ENCODE assay signal across 10 cellular contexts in genomic region chr19:8304841-8305621, GRCh38. TPM values are rescaled to one million over a fixed set of nuclear protein-coding genes. Genes with fewer than 3 reads are reported as not detected.
DNase-seq lines count a peak whose midpoint lies in the region; ATAC-seq and TF ChIP-seq lines count a peak whose summit lies in the region.
"Had no signal": no experiment of that assay in that cellular context is flagged by ENCODE, and none has a peak within 500 bp of the region (broad histone marks: within the 10 kb centered on the region; RNA-seq: fewer than 3 reads in every experiment).

No MANE protein-coding gene starts in this region.

- no peak for ATAC-seq in activated CD8-positive, alpha-beta memory T cell treated with anti-CD3 and anti-CD28 coated beads, Interleukin-2, amount 10 ng/mL, durations not matched to agents 7 days and 5 days
- ATAC-seq in left lung: no peak
- ATAC-seq in HG03175 (IDR thresholded peaks at IDR 0.05; ENCODE audit: unreplicated experiment): no peak
- ATAC-seq in activated CD4-positive, CD25-positive, alpha-beta regulatory T cell treated with anti-CD3 and anti-CD28 coated beads, Interleukin-2, amount 50 U/mL, for 24 hours: no peak

- DNase-seq in stimulated activated CD4-positive, alpha-beta T cell treated with anti-CD3 and anti-CD28 coated beads, Interleukin-15, amount 100 ng/mL, for 24 hours: peak; percentile 56
- no peak for DNase-seq in stimulated activated CD4-positive, alpha-beta T cell treated with anti-CD3 and anti-CD28 coated beads, Interleukin-12 subunit alpha, Interleukin-12 subunit beta, amount 100 ng/mL, for 4 hours
- DNase-seq in activated CD8-positive, alpha-beta memory T cell treated with anti-CD3 and anti-CD28 coated beads, Interleukin-2, amount 10 ng/mL, durations not matched to agents 7 days and 5 days: peak; percentile 45
- peak; percentile 28 to 71 for DNase-seq in left lung
- DNase-seq in ureter (ENCODE audit: low spot score): peak; percentile 41
- no peak for DNase-seq in NCI-H1694 treated with DMSO at 0.1 percent for 48 hours (lab: John Stamatoyannopoulos, UW)
- DNase-seq: COR-L47, NCI-H446 treated with DMSO at 0.1 percent for 48 hours had no signal

- CTCF ChIA-PET in activated CD8-positive, alpha-beta memory T cell treated with anti-CD3 and anti-CD28 coated beads, Interleukin-2, amount 10 ng/mL, durations not matched to agents 7 days and 5 days (lab: Charles Lee): interaction anchor here (1.0 to 1.9 kb wide), 3 partner anchors 15 to 276 kb away, joined by 3 to 5 read pairs (median 4); partner anchors contain the start of genes NDUFA7 and RPS28

- peaks cover 10% of the 10 kb centered on the region for H3K36me3 Mint-ChIP-seq in activated CD8-positive, alpha-beta memory T cell treated with anti-CD3 and anti-CD28 coated beads, Interleukin-2, amount 10 ng/mL, durations not matched to agents 7 days and 5 days

- no peak overlapping the region for H3K27ac ChIP-seq in left lung

- peaks cover 33% of the 10 kb centered on the region for H3K4me1 Mint-ChIP-seq in activated CD8-positive, alpha-beta memory T cell treated with anti-CD3 and anti-CD28 coated beads, Interleukin-2, amount 10 ng/mL, durations not matched to agents 7 days and 5 days

- H3K27ac Mint-ChIP-seq in activated CD8-positive, alpha-beta memory T cell treated with anti-CD3 and anti-CD28 coated beads, Interleukin-2, amount 10 ng/mL, durations not matched to agents 7 days and 5 days: no peak overlapping the region

- H3K27me3 Mint-ChIP-seq in activated CD8-positive, alpha-beta memory T cell treated with anti-CD3 and anti-CD28 coated beads, Interleukin-2, amount 10 ng/mL, durations not matched to agents 7 days and 5 days: no peaks in the 10 kb centered on the region

- H3K4me3 ChIP-seq in left lung: no peak overlapping the region

- TF ChIP-seq CTCF in left lung (IDR thresholded peaks at IDR 0.05): no peak

- no peaks in the 10 kb centered on the region for H3K9me3 Mint-ChIP-seq in activated CD8-positive, alpha-beta memory T cell treated with anti-CD3 and anti-CD28 coated beads, Interleukin-2, amount 10 ng/mL, durations not matched to agents 7 days and 5 days (ENCODE audit: low read depth)

- peaks cover 13 to 39% of the 10 kb centered on the region in 2 donors for H3K4me1 ChIP-seq in left lung

- no peaks in the 10 kb centered on the region for H3K9me3 ChIP-seq in left lung

- H3K36me3 ChIP-seq in left lung: peaks cover 0 to 27% of the 10 kb centered on the region in 2 donors

- peaks cover 0 to 5% of the 10 kb centered on the region in 2 donors for H3K27me3 ChIP-seq in left lung

- no peak overlapping the region for H3K4me3 Mint-ChIP-seq in activated CD8-positive, alpha-beta memory T cell treated with anti-CD3 and anti-CD28 coated beads, Interleukin-2, amount 10 ng/mL, durations not matched to agents 7 days and 5 days

- intact Hi-C loops in left lung (cut with DNase I): no loop called here

RNA-seq across cellular contexts. Expression of gene CD320, which starts 3.1 kb away (rescaled TPM):
- 10 to 100 TPM; 42.0 to 49.8 TPM for total RNA-seq in activated CD8-positive, alpha-beta memory T cell treated with anti-CD3 and anti-CD28 coated beads, Interleukin-2, amount 10 ng/mL, durations not matched to agents 7 days and 5 days
- total RNA-seq in left lung (10 to 100 TPM; 44.1 to 58.3 TPM), ureter (24.3 TPM)

RNA-seq across cellular contexts. Expression of gene NDUFA7, which starts 16.1 kb away (rescaled TPM):
- 10 to 100 TPM; 47.4 to 66.7 TPM for total RNA-seq in activated CD8-positive, alpha-beta memory T cell treated with anti-CD3 and anti-CD28 coated beads, Interleukin-2, amount 10 ng/mL, durations not matched to agents 7 days and 5 days
- total RNA-seq in left lung: 10 to 100 TPM; 38.7 to 40.8 TPM
- 53.0 TPM for total RNA-seq in ureter

RNA-seq across cellular contexts. Expression of gene RPS28, which starts 16.3 kb away (rescaled TPM):
- 1,000 to 10,000 TPM; 1,292 to 1,333 TPM for total RNA-seq in activated CD8-positive, alpha-beta memory T cell treated with anti-CD3 and anti-CD28 coated beads, Interleukin-2, amount 10 ng/mL, durations not matched to agents 7 days and 5 days
- total RNA-seq in left lung (1,000 to 10,000 TPM; 1,595 to 1,630 TPM), ureter (1,953 TPM)

RNA-seq across cellular contexts. Expression of gene KANK3, which starts 38.0 kb away (rescaled TPM):
- 1 to 10 TPM; 3.2 to 3.7 TPM for total RNA-seq in activated CD8-positive, alpha-beta memory T cell treated with anti-CD3 and anti-CD28 coated beads, Interleukin-2, amount 10 ng/mL, durations not matched to agents 7 days and 5 days
- total RNA-seq in left lung: 10 to 100 TPM; 14.4 to 29.0 TPM
- 12.8 TPM for total RNA-seq in ureter

RNA-seq across cellular contexts. Expression of gene ANGPTL4, which starts 58.9 kb away (rescaled TPM):
- under 1 TPM; 0.50 to 0.82 TPM for total RNA-seq in activated CD8-positive, alpha-beta memory T cell treated with anti-CD3 and anti-CD28 coated beads, Interleukin-2, amount 10 ng/mL, durations not matched to agents 7 days and 5 days
- total RNA-seq in left lung (10 to 100 TPM in 1 of 2 donors, 1 to 10 TPM in 1; 2.5 to 24.8 TPM), ureter (13.2 TPM)

Comparison
In these comparisons a context has a peak if more than half of its experiments do, and no peak if none do; other contexts are left out.
1. DNase-seq: peak in stimulated activated CD4-positive, alpha-beta T cell treated with anti-CD3 and anti-CD28 coated beads, Interleukin-15, amount 100 ng/mL, for 24 hours (single experiment), activated CD8-positive, alpha-beta memory T cell treated with anti-CD3 and anti-CD28 coated beads, Interleukin-2, amount 10 ng/mL, durations not matched to agents 7 days and 5 days (single experiment), left lung (2 of 2) and ureter (single experiment); none in stimulated activated CD4-positive, alpha-beta T cell treated with anti-CD3 and anti-CD28 coated beads, Interleukin-12 subunit alpha, Interleukin-12 subunit beta, amount 100 ng/mL, for 4 hours (single experiment) and NCI-H1694 treated with DMSO at 0.1 percent for 48 hours (single experiment).